27 cellular contexts compared by ENCODE assay signal in the genomic region with DNA sequence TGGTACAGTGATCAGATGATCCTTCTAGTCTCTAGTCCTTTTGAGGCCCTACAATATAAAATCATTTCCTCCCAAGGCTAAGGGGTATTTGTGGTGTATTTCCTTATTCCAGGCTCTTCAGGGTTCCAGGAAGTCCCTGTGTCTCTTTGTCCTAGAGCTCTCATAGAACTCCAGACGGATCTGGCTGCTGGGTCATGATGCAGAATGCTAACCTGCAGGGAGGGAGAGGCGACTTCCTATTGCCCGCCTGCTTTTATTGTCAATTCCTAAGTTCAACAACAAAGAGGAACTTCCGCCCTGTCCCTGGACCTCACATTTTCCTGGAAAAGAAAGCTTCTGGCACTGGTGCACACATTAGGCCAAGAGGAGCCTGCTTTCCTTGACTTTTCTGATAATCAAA.
"Had no signal": no experiment of that assay in that cellular context is flagged by ENCODE, and none has a peak within 500 bp of the region (broad histone marks: within the 10 kb centered on the region; RNA-seq: fewer than 3 reads in every experiment).

No MANE protein-coding gene starts in this region.

- H3K27me3 Mint-ChIP-seq: activated CD4-positive, alpha-beta memory T cell treated with anti-CD3 and anti-CD28 coated beads for 36 hours; stimulated activated naive CD8-positive, alpha-beta T cell treated with anti-CD3 and anti-CD28 coated beads, Interleukin-15, amount 100 ng/mL, for 72 hours had no signal

- H3K36me3 Mint-ChIP-seq: activated CD4-positive, alpha-beta memory T cell treated with anti-CD3 and anti-CD28 coated beads for 36 hours; mesothelial cell of epicardium; natural killer cell treated with Interleukin-12 subunit alpha and Interleukin-12 subunit beta and Interleukin-15 and Interleukin-18, amount 100 ng/mL, for 72 hours; stimulated activated effector memory CD8-positive, alpha-beta T cell treated with anti-CD3 and anti-CD28 coated beads, Interleukin-12 subunit alpha, Interleukin-12 subunit beta, amount 100 ng/mL, for 72 hours had no signal

- H3K9ac ChIP-seq: parathyroid adenoma had no signal

- H3K27ac ChIP-seq: body of pancreas, left lung, parathyroid adenoma, right lobe of liver, skin epidermis, tibial artery had no signal

- H3K9me3 Mint-ChIP-seq: activated CD4-positive, alpha-beta memory T cell treated with anti-CD3 and anti-CD28 coated beads for 36 hours; activated naive CD8-positive, alpha-beta T cell treated with anti-CD3 and anti-CD28 coated beads, Interleukin-2, amount 50 U/mL, for 24 hours; mesothelial cell of epicardium; natural killer cell treated with Interleukin-12 subunit alpha and Interleukin-12 subunit beta and Interleukin-15 and Interleukin-18, amount 100 ng/mL, for 72 hours; stimulated activated effector memory CD8-positive, alpha-beta T cell treated with anti-CD3 and anti-CD28 coated beads, Interleukin-12 subunit alpha, Interleukin-12 subunit beta, amount 100 ng/mL, for 72 hours; stimulated activated naive CD8-positive, alpha-beta T cell treated with anti-CD3 and anti-CD28 coated beads, Interleukin-15, amount 100 ng/mL, for 72 hours had no signal

- H3K9me3 ChIP-seq: body of pancreas, left lung, right lobe of liver, tibial artery had no signal

- H3K4me1 Mint-ChIP-seq: activated naive CD8-positive, alpha-beta T cell treated with anti-CD3 and anti-CD28 coated beads, Interleukin-2, amount 50 U/mL, for 24 hours; mesothelial cell of epicardium; stimulated activated effector memory CD8-positive, alpha-beta T cell treated with anti-CD3 and anti-CD28 coated beads, Interleukin-12 subunit alpha, Interleukin-12 subunit beta, amount 100 ng/mL, for 72 hours; stimulated activated naive CD8-positive, alpha-beta T cell treated with anti-CD3 and anti-CD28 coated beads, Interleukin-15, amount 100 ng/mL, for 72 hours; T-helper 17 cell had no signal

- FAIRE-seq: endothelial cell of umbilical vein, keratinocyte had no signal

- H3K4me3 Mint-ChIP-seq: activated CD4-positive, alpha-beta memory T cell treated with anti-CD3 and anti-CD28 coated beads for 36 hours; activated naive CD8-positive, alpha-beta T cell treated with anti-CD3 and anti-CD28 coated beads, Interleukin-2, amount 50 U/mL, for 24 hours; mesothelial cell of epicardium; natural killer cell treated with Interleukin-12 subunit alpha and Interleukin-12 subunit beta and Interleukin-15 and Interleukin-18, amount 100 ng/mL, for 72 hours; stimulated activated effector memory CD8-positive, alpha-beta T cell treated with anti-CD3 and anti-CD28 coated beads, Interleukin-12 subunit alpha, Interleukin-12 subunit beta, amount 100 ng/mL, for 72 hours; stimulated activated naive CD8-positive, alpha-beta T cell treated with anti-CD3 and anti-CD28 coated beads, Interleukin-15, amount 100 ng/mL, for 72 hours; T-helper 17 cell had no signal

- H3K27me3 ChIP-seq: body of pancreas, left lung, right lobe of liver, tibial artery had no signal

- H2AFZ ChIP-seq: parathyroid adenoma had no signal

- H3K27ac Mint-ChIP-seq: activated CD4-positive, alpha-beta memory T cell treated with anti-CD3 and anti-CD28 coated beads for 36 hours; activated naive CD8-positive, alpha-beta T cell treated with anti-CD3 and anti-CD28 coated beads, Interleukin-2, amount 50 U/mL, for 24 hours; mesothelial cell of epicardium; natural killer cell treated with Interleukin-12 subunit alpha and Interleukin-12 subunit beta and Interleukin-15 and Interleukin-18, amount 100 ng/mL, for 72 hours; stimulated activated effector memory CD8-positive, alpha-beta T cell treated with anti-CD3 and anti-CD28 coated beads, Interleukin-12 subunit alpha, Interleukin-12 subunit beta, amount 100 ng/mL, for 72 hours; stimulated activated naive CD8-positive, alpha-beta T cell treated with anti-CD3 and anti-CD28 coated beads, Interleukin-15, amount 100 ng/mL, for 72 hours; T-helper 17 cell had no signal

- H3K79me2 ChIP-seq: parathyroid adenoma had no signal

- H3K36me3 ChIP-seq: left lung, right lobe of liver, tibial artery had no signal

- DNase-seq: activated CD4-positive, alpha-beta memory T cell treated with anti-CD3 and anti-CD28 coated beads for 36 hours; activated CD4-positive, alpha-beta T cell treated with anti-CD3 and anti-CD28 coated beads for 48 hours; activated gamma-delta T cell; activated naive CD4-positive, alpha-beta T cell treated with anti-CD3 and anti-CD28 coated beads, Interleukin-2, amount 50 U/mL, for 16 hours; activated naive CD8-positive, alpha-beta T cell treated with anti-CD3 and anti-CD28 coated beads, Interleukin-2, amount 50 U/mL, for 24 hours; anterior cingulate cortex; body of pancreas; central memory CD4-positive, alpha-beta T cell; effector memory CD4-positive, alpha-beta T cell; foreskin melanocyte; glutamatergic neuron; left lung; mammary epithelial cell; right lobe of liver; stimulated activated CD4-positive, alpha-beta T cell treated with anti-CD3 and anti-CD28 coated beads, Interleukin-2, amount 100 ng/mL, for 24 hours; stimulated activated naive CD8-positive, alpha-beta T cell treated with anti-CD3 and anti-CD28 coated beads, Interleukin-15, amount 100 ng/mL, for 72 hours; SW 1271; T-helper 17 cell; tibial artery had no signal

- H3K4me3 ChIP-seq: body of pancreas, left lung, right lobe of liver, skin epidermis, tibial artery had no signal

- ATAC-seq: activated naive CD8-positive, alpha-beta T cell treated with anti-CD3 and anti-CD28 coated beads, Interleukin-2, amount 50 U/mL, for 24 hours; body of pancreas; esophagus mucosa; left lung; natural killer cell treated with Interleukin-12 subunit alpha and Interleukin-12 subunit beta and Interleukin-15 and Interleukin-18, amount 100 ng/mL, for 72 hours; stimulated activated effector memory CD8-positive, alpha-beta T cell treated with anti-CD3 and anti-CD28 coated beads, Interleukin-12 subunit alpha, Interleukin-12 subunit beta, amount 100 ng/mL, for 72 hours; stimulated activated naive CD8-positive, alpha-beta T cell treated with anti-CD3 and anti-CD28 coated beads, Interleukin-15, amount 100 ng/mL, for 72 hours; T-helper 17 cell had no signal

- H3K4me1 ChIP-seq: body of pancreas, left lung, parathyroid adenoma, right lobe of liver, tibial artery had no signal
